Comparison of ENCODE assay signal across 1 cellular context in genomic region chrX:19893722-19894121, GRCh38.
TF ChIP-seq lines count a peak whose summit lies in the region.

No MANE protein-coding gene starts in this region.

TF ChIP-seq in IMR-90, 13 proteins besides CTCF, POLR2A, EP300 and RAD21 (continued from another document):
- TF ChIP-seq ELK1 (IDR thresholded peaks at IDR 0.05; ENCODE audit: borderline replicate concordance, low read depth, low read length) (no peak), USF2 (IDR thresholded peaks at IDR 0.05; ENCODE audit: low read depth, low read length) (no peak), CHD1 (IDR thresholded peaks at IDR 0.05; ENCODE audit: low read depth, low read length) (no peak), MAZ (IDR thresholded peaks at IDR 0.05; ENCODE audit: borderline replicate concordance, low read depth, low read length) (no peak), MAFK (IDR thresholded peaks at IDR 0.05; ENCODE audit: low read depth, low read length) (no peak), SMC3 (IDR thresholded peaks at IDR 0.05; ENCODE audit: low read depth, low read length) (no peak), CEBPB (IDR thresholded peaks at IDR 0.05; ENCODE audit: low read depth, low read length) (no peak)
